1 cellular context compared by ENCODE assay signal in the genomic region with DNA sequence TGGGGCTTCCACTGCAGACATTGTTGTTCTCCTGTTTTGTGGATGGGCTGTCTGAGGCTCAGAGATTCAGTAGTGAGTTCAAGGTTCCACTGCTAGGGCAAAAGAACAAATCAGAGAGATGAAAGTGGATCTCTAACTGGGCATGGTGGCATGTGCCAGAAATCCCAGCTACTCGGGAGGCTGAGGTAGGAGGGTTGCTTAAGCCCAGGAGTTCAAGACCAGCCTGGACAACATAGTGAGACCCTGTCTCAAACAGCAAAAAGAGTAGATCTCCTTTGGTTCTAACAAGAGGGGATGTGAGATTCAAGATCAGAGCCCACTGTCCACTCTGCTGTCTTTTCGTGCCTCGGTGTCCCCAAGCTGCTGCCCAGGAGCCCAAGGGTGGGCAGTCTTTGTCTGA.
TF ChIP-seq lines count a peak whose summit lies in the region.

No MANE protein-coding gene starts in this region.

TF ChIP-seq in endothelial cell of umbilical vein, 7 proteins besides CTCF, POLR2A, EP300 and RAD21:
- TF ChIP-seq MYC (IDR thresholded peaks at IDR 0.05; ENCODE audit: low read depth, low read length) = no peak
- TF ChIP-seq FOS (IDR thresholded peaks at IDR 0.05; ENCODE audit: borderline replicate concordance, insufficient read depth, low read length) = no peak
- no peak for TF ChIP-seq JUN (IDR thresholded peaks at IDR 0.05; ENCODE audit: borderline replicate concordance, insufficient read depth, insufficient read length, low read depth)
- TF ChIP-seq, protein P1, sequence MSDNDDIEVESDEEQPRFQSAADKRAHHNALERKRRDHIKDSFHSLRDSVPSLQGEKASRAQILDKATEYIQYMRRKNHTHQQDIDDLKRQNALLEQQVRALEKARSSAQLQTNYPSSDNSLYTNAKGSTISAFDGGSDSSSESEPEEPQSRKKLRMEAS (IDR thresholded peaks at IDR 0.05; ENCODE audit: insufficient read depth, insufficient read length) = no peak
- no peak for TF ChIP-seq GATA2 (IDR thresholded peaks at IDR 0.05; ENCODE audit: insufficient read depth, insufficient read length, low read depth, low read length)
- no peak for TF ChIP-seq POLR2AphosphoS5 (IDR thresholded peaks at IDR 0.05; ENCODE audit: insufficient read depth, low read depth, low read length)
- no peak for TF ChIP-seq EZH2 (IDR thresholded peaks at IDR 0.05; ENCODE audit: borderline replicate concordance, low read depth, low read length, severe bottlenecking)
TF ChIP-seq in endothelial cell of umbilical vein: peak in this region for 0.
